Comparison of ENCODE assay signal across 20 cellular contexts in the genomic region with DNA sequence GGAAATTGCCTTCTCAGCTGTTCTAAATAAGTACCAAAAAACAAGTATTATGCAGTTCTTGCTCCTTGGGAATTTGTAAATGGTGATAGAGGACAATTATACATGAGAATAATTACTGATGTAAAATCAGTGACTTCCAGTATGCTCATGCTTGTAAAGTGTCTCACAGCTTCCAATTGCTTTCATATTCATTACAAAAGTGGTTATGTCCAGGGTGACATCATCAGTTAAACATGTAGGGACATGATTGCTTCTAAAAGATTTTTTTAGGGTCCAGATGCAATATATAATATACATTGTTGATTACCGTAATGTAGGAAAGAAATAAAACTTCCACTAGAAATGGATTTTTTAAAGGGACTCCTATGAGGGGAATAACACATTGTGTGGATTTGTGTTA.
A peak's percentile ranks its signal among the peaks of the same experiment; 100 is the strongest.
DNase-seq lines count a peak whose midpoint lies in the region; ATAC-seq and TF ChIP-seq lines count a peak whose summit lies in the region.
"Had no signal": no experiment of that assay in that cellular context is flagged by ENCODE, and none has a peak within 500 bp of the region (broad histone marks: within the 10 kb centered on the region; RNA-seq: fewer than 3 reads in every experiment).

No MANE protein-coding gene starts in this region.

- H4K20me1 ChIP-seq in mammary epithelial cell (ENCODE audit: insufficient read depth, low read length), result no peaks in the 10 kb centered on the region

- no peaks in the 10 kb centered on the region for H3K36me3 ChIP-seq in mammary epithelial cell (ENCODE audit: insufficient read depth, low read length)
- H3K36me3 ChIP-seq: thoracic aorta had no signal

- H3K27ac Mint-ChIP-seq in HFFc6, result no peak overlapping the region
- H3K27ac Mint-ChIP-seq: activated naive CD8-positive, alpha-beta T cell treated with anti-CD3 and anti-CD28 coated beads for 36 hours; stimulated activated naive B cell treated with anti-CD40 and anti-IgM and Interleukin-4, amounts not matched to agents 10 μg/mL and 1 μg/mL and 100 μg/mL, for 72 hours; T-cell had no signal

- peaks cover 6% of the 10 kb centered on the region for H3K4me1 ChIP-seq in mammary epithelial cell (ENCODE audit: insufficient read depth, low read length)

- no peak overlapping the region for H3K27ac ChIP-seq in mammary epithelial cell (ENCODE audit: insufficient read depth, low read depth, low read length)
- H3K27ac ChIP-seq: C4-2B, thoracic aorta had no signal

- no peak overlapping the region for H3K4me3 Mint-ChIP-seq in HFFc6
- H3K4me3 Mint-ChIP-seq: activated naive CD8-positive, alpha-beta T cell treated with anti-CD3 and anti-CD28 coated beads for 36 hours; stimulated activated naive B cell treated with anti-CD40 and anti-IgM and Interleukin-4, amounts not matched to agents 10 μg/mL and 1 μg/mL and 100 μg/mL, for 72 hours; T-cell had no signal

- no peak for ATAC-seq in HG02610 (IDR thresholded peaks at IDR 0.05; ENCODE audit: unreplicated experiment)
- no peak for ATAC-seq in activated CD4-positive, CD25-positive, alpha-beta regulatory T cell treated with anti-CD3 and anti-CD28 coated beads, Interleukin-2, amount 50 U/mL, for 24 hours
- ATAC-seq: HepG2; left lobe of liver; stimulated activated naive B cell treated with anti-CD40 and anti-IgM and Interleukin-4, amounts not matched to agents 10 μg/mL and 1 μg/mL and 100 μg/mL, for 72 hours; T-cell had no signal

- H3K4me1 Mint-ChIP-seq in HFFc6 (ENCODE audit: low read depth), result peaks cover 43% of the 10 kb centered on the region
- H3K4me1 Mint-ChIP-seq: activated naive CD8-positive, alpha-beta T cell treated with anti-CD3 and anti-CD28 coated beads for 36 hours; T-cell had no signal

- no peaks in the 10 kb centered on the region for H3K9me3 ChIP-seq in mammary epithelial cell (replicated peaks; ENCODE audit: insufficient read depth, low read length)

- intact Hi-C loops in mammary epithelial cell (cut with micrococcal nuclease), result no loop called here

- no peaks in the 10 kb centered on the region for H3K79me2 ChIP-seq in mammary epithelial cell (ENCODE audit: insufficient read depth, low read length)

- no peak for TF ChIP-seq CTCF in AG09309 (IDR thresholded peaks at IDR 0.05; ENCODE audit: control insufficient read depth, insufficient read depth, low read depth, low read length, missing control alignments)
- TF ChIP-seq CTCF in HFFc6 (IDR thresholded peaks at IDR 0.05), result no peak
- TF ChIP-seq CTCF in mammary epithelial cell (conservative IDR thresholded peaks at IDR 0.05 in 1 of 2, IDR thresholded peaks at IDR 0.05 in 1 of 2; ENCODE audit: extremely low read depth in 1 of 2, insufficient read depth in 1 of 2, low read depth in 1 of 2, low read length in 2 of 2), result no peak

- CTCF ChIA-PET in mammary epithelial cell (lab: Charles Lee; ENCODE audit: low non-redundant PET), result no interaction called here

- H3K36me3 Mint-ChIP-seq in HFFc6 (ENCODE audit: low read depth), result no peaks in the 10 kb centered on the region
- H3K36me3 Mint-ChIP-seq: activated naive CD8-positive, alpha-beta T cell treated with anti-CD3 and anti-CD28 coated beads for 36 hours; T-cell had no signal

- peaks cover 3% of the 10 kb centered on the region for H3K27me3 Mint-ChIP-seq in HFFc6 (ENCODE audit: insufficient read depth)

- dilution Hi-C loops in mammary epithelial cell (cut with HindIII; ENCODE audit: low sequenced_read_pairs), result no loop called here

- no peak overlapping the region for H2AFZ ChIP-seq in mammary epithelial cell (ENCODE audit: low read depth, low read length)

- no peak overlapping the region for H3K4me2 ChIP-seq in mammary epithelial cell (ENCODE audit: insufficient read depth, low read depth, low read length)

- in situ Hi-C loops in mammary epithelial cell (cut with MboI; ENCODE audit: low sequenced_read_pairs in 2 of 2), result no loop called here

- peaks cover 2% of the 10 kb centered on the region for H3K27me3 ChIP-seq in mammary epithelial cell (ENCODE audit: insufficient read depth, low read length)

- H3K4me3 ChIP-seq in AG09309 (ENCODE audit: control insufficient read depth, low read depth, low read length) (no peak overlapping the region), mammary epithelial cell (replicated peaks in 1 of 3; ENCODE audit: insufficient read depth in 1 of 3, low read depth in 2 of 3, low read length in 3 of 3) (no peak overlapping the region)
- H3K4me3 ChIP-seq: thoracic aorta had no signal

- no TSS peak for BruUV-seq in mammary epithelial cell (replicated peaks; lab: Mats Ljungman, UMichigan)

- 95% methylated on average over 1 of the region's 1 CpG for WGBS in mammary epithelial cell (ENCODE audit: low coverage, missing lambda C conversion rate)

- DNase-seq in AG09309 (ENCODE audit: low read depth), result peak; percentile 7
- DNase-seq in HFFc6, result peak; percentile 1
- DNase-seq in mammary epithelial cell, result peak; percentile 49
- peak; percentile 33 for DNase-seq in glomerular visceral epithelial cell (ENCODE audit: extremely low spot score)
- no peak for DNase-seq in iPS-NIHi11 (ENCODE audit: low spot score)
- DNase-seq in activated effector memory CD4-positive, alpha-beta T cell treated with Interleukin-2 at 50 U/mL for 16 hours, result no peak
- DNase-seq: activated CD4-positive, alpha-beta T cell treated with anti-CD3 and anti-CD28 coated beads for 4 hours; activated naive CD8-positive, alpha-beta T cell treated with anti-CD3 and anti-CD28 coated beads for 36 hours; NCI-H1436; NCI-H748 treated with DMSO at 0.1 percent for 48 hours; SIG-M5; stimulated activated CD4-positive, alpha-beta T cell treated with anti-CD3 and anti-CD28 coated beads, Interleukin-2, amount 100 ng/mL, for 24 hours; stimulated activated naive B cell treated with anti-CD40 and anti-IgM and Interleukin-4, amounts not matched to agents 10 μg/mL and 1 μg/mL and 100 μg/mL, for 72 hours; T-cell had no signal

- H3K9ac ChIP-seq in mammary epithelial cell (ENCODE audit: insufficient read depth, low read length), result no peak overlapping the region

- no peaks in the 10 kb centered on the region for H3K9me3 Mint-ChIP-seq in HFFc6

Comparison
In these comparisons a context has a peak if more than half of its experiments do, and no peak if none do; other contexts are left out.
1. DNase-seq: peak in AG09309 (single experiment), HFFc6 (single experiment), mammary epithelial cell (single experiment) and glomerular visceral epithelial cell (single experiment); none in iPS-NIHi11 (single experiment) and activated effector memory CD4-positive, alpha-beta T cell treated with Interleukin-2 at 50 U/mL for 16 hours (single experiment).